Comparison of ENCODE assay signal across 2 cellular contexts in genomic region chr14:61346793-61347192, GRCh38.
TF ChIP-seq lines count a peak whose summit lies in the region.

No MANE protein-coding gene starts in this region.

TF ChIP-seq in HCT116, 20 proteins besides CTCF, POLR2A, EP300 and RAD21:
- 0 out of 2 replicates have a peak, but pooled peaks have one; percentile 7 for TF ChIP-seq CEBPB (IDR thresholded peaks at IDR 0.05; ENCODE audit: low read depth)
- TF ChIP-seq ZNF274 (IDR thresholded peaks at IDR 0.05; ENCODE audit: low read depth, low read length) = no peak

TF ChIP-seq in K562, 482 proteins besides CTCF, POLR2A, EP300 and RAD21:
- TF ChIP-seq E2F4 (CRISPR knock-in tag; IDR thresholded peaks at IDR 0.05; ENCODE audit: low read depth) (no peak), KAT8 (IDR thresholded peaks at IDR 0.05; ENCODE audit: low read depth) (no peak), DLX4 (CRISPR knock-in tag; IDR thresholded peaks at IDR 0.05) (no peak), ZNF274 (IDR thresholded peaks at IDR 0.05; ENCODE audit: borderline replicate concordance, low read depth, low read length) (no peak), PYGO2 (tag; IDR thresholded peaks at IDR 0.05) (no peak), KHSRP (IDR thresholded peaks at IDR 0.05) (no peak), SMARCE1 (IDR thresholded peaks at IDR 0.05) (no peak), ILK (tag; IDR thresholded peaks at IDR 0.05; ENCODE audit: borderline replicate concordance, low read depth) (no peak), PHF21A (IDR thresholded peaks at IDR 0.05; ENCODE audit: borderline replicate concordance, low read depth) (no peak), MTA3 (IDR thresholded peaks at IDR 0.05; ENCODE audit: borderline replicate concordance) (no peak), KLF13 (tag; IDR thresholded peaks at IDR 0.05; ENCODE audit: borderline replicate concordance, low read depth) (no peak), BRF2 (IDR thresholded peaks at IDR 0.05; ENCODE audit: borderline replicate concordance, insufficient read depth, insufficient read length) (no peak)
- TF ChIP-seq, protein P1, sequence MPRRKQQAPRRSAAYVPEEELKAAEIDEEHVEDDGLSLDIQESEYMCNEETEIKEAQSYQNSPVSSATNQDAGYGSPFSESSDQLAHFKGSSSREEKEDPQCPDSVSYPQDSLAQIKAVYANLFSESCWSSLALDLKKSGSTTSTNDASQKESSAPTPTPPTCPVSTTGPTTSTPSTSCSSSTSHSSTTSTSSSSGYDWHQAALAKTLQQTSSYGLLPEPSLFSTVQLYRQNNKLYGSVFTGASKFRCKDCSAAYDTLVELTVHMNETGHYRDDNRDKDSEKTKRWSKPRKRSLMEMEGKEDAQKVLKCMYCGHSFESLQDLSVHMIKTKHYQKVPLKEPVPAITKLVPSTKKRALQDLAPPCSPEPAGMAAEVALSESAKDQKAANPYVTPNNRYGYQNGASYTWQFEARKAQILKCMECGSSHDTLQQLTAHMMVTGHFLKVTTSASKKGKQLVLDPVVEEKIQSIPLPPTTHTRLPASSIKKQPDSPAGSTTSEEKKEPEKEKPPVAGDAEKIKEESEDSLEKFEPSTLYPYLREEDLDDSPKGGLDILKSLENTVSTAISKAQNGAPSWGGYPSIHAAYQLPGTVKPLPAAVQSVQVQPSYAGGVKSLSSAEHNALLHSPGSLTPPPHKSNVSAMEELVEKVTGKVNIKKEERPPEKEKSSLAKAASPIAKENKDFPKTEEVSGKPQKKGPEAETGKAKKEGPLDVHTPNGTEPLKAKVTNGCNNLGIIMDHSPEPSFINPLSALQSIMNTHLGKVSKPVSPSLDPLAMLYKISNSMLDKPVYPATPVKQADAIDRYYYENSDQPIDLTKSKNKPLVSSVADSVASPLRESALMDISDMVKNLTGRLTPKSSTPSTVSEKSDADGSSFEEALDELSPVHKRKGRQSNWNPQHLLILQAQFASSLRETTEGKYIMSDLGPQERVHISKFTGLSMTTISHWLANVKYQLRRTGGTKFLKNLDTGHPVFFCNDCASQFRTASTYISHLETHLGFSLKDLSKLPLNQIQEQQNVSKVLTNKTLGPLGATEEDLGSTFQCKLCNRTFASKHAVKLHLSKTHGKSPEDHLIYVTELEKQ (CRISPR knock-in tag; IDR thresholded peaks at IDR 0.05) = no peak
- TF ChIP-seq, protein P2, sequence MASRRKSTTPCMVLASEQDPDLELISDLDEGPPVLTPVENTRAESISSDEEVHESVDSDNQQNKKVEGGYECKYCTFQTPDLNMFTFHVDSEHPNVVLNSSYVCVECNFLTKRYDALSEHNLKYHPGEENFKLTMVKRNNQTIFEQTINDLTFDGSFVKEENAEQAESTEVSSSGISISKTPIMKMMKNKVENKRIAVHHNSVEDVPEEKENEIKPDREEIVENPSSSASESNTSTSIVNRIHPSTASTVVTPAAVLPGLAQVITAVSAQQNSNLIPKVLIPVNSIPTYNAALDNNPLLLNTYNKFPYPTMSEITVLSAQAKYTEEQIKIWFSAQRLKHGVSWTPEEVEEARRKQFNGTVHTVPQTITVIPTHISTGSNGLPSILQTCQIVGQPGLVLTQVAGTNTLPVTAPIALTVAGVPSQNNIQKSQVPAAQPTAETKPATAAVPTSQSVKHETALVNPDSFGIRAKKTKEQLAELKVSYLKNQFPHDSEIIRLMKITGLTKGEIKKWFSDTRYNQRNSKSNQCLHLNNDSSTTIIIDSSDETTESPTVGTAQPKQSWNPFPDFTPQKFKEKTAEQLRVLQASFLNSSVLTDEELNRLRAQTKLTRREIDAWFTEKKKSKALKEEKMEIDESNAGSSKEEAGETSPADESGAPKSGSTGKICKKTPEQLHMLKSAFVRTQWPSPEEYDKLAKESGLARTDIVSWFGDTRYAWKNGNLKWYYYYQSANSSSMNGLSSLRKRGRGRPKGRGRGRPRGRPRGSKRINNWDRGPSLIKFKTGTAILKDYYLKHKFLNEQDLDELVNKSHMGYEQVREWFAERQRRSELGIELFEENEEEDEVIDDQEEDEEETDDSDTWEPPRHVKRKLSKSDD (conservative IDR thresholded peaks at IDR 0.05; ENCODE audit: low read length) = no peak
- TF ChIP-seq, protein P3, sequence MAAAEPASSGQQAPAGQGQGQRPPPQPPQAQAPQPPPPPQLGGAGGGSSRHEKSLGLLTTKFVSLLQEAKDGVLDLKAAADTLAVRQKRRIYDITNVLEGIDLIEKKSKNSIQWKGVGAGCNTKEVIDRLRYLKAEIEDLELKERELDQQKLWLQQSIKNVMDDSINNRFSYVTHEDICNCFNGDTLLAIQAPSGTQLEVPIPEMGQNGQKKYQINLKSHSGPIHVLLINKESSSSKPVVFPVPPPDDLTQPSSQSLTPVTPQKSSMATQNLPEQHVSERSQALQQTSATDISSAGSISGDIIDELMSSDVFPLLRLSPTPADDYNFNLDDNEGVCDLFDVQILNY (CRISPR knock-in tag; IDR thresholded peaks at IDR 0.05) = no peak
- TF ChIP-seq, protein P4, sequence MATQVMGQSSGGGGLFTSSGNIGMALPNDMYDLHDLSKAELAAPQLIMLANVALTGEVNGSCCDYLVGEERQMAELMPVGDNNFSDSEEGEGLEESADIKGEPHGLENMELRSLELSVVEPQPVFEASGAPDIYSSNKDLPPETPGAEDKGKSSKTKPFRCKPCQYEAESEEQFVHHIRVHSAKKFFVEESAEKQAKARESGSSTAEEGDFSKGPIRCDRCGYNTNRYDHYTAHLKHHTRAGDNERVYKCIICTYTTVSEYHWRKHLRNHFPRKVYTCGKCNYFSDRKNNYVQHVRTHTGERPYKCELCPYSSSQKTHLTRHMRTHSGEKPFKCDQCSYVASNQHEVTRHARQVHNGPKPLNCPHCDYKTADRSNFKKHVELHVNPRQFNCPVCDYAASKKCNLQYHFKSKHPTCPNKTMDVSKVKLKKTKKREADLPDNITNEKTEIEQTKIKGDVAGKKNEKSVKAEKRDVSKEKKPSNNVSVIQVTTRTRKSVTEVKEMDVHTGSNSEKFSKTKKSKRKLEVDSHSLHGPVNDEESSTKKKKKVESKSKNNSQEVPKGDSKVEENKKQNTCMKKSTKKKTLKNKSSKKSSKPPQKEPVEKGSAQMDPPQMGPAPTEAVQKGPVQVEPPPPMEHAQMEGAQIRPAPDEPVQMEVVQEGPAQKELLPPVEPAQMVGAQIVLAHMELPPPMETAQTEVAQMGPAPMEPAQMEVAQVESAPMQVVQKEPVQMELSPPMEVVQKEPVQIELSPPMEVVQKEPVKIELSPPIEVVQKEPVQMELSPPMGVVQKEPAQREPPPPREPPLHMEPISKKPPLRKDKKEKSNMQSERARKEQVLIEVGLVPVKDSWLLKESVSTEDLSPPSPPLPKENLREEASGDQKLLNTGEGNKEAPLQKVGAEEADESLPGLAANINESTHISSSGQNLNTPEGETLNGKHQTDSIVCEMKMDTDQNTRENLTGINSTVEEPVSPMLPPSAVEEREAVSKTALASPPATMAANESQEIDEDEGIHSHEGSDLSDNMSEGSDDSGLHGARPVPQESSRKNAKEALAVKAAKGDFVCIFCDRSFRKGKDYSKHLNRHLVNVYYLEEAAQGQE (CRISPR knock-in tag; IDR thresholded peaks at IDR 0.05; ENCODE audit: low read depth) = no peak
- TF ChIP-seq, protein P5, sequence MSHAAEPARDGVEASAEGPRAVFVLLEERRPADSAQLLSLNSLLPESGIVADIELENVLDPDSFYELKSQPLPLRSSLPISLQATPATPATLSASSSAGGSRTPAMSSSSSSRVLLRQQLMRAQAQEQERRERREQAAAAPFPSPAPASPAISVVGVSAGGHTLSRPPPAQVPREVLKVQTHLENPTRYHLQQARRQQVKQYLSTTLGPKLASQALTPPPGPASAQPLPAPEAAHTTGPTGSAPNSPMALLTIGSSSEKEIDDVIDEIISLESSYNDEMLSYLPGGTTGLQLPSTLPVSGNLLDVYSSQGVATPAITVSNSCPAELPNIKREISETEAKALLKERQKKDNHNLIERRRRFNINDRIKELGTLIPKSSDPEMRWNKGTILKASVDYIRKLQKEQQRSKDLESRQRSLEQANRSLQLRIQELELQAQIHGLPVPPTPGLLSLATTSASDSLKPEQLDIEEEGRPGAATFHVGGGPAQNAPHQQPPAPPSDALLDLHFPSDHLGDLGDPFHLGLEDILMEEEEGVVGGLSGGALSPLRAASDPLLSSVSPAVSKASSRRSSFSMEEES (CRISPR knock-in tag; IDR thresholded peaks at IDR 0.05) = no peak
- TF ChIP-seq, protein P6, sequence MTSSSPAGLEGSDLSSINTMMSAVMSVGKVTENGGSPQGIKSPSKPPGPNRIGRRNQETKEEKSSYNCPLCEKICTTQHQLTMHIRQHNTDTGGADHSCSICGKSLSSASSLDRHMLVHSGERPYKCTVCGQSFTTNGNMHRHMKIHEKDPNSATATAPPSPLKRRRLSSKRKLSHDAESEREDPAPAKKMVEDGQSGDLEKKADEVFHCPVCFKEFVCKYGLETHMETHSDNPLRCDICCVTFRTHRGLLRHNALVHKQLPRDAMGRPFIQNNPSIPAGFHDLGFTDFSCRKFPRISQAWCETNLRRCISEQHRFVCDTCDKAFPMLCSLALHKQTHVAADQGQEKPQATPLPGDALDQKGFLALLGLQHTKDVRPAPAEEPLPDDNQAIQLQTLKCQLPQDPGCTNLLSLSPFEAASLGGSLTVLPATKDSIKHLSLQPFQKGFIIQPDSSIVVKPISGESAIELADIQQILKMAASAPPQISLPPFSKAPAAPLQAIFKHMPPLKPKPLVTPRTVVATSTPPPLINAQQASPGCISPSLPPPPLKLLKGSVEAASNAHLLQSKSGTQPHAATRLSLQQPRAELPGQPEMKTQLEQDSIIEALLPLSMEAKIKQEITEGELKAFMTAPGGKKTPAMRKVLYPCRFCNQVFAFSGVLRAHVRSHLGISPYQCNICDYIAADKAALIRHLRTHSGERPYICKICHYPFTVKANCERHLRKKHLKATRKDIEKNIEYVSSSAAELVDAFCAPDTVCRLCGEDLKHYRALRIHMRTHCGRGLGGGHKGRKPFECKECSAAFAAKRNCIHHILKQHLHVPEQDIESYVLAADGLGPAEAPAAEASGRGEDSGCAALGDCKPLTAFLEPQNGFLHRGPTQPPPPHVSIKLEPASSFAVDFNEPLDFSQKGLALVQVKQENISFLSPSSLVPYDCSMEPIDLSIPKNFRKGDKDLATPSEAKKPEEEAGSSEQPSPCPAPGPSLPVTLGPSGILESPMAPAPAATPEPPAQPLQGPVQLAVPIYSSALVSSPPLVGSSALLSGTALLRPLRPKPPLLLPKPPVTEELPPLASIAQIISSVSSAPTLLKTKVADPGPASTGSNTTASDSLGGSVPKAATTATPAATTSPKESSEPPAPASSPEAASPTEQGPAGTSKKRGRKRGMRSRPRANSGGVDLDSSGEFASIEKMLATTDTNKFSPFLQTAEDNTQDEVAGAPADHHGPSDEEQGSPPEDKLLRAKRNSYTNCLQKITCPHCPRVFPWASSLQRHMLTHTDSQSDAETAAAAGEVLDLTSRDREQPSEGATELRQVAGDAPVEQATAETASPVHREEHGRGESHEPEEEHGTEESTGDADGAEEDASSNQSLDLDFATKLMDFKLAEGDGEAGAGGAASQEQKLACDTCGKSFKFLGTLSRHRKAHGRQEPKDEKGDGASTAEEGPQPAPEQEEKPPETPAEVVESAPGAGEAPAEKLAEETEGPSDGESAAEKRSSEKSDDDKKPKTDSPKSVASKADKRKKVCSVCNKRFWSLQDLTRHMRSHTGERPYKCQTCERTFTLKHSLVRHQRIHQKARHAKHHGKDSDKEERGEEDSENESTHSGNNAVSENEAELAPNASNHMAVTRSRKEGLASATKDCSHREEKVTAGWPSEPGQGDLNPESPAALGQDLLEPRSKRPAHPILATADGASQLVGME (CRISPR knock-in tag; IDR thresholded peaks at IDR 0.05) = no peak
- TF ChIP-seq, protein P7, sequence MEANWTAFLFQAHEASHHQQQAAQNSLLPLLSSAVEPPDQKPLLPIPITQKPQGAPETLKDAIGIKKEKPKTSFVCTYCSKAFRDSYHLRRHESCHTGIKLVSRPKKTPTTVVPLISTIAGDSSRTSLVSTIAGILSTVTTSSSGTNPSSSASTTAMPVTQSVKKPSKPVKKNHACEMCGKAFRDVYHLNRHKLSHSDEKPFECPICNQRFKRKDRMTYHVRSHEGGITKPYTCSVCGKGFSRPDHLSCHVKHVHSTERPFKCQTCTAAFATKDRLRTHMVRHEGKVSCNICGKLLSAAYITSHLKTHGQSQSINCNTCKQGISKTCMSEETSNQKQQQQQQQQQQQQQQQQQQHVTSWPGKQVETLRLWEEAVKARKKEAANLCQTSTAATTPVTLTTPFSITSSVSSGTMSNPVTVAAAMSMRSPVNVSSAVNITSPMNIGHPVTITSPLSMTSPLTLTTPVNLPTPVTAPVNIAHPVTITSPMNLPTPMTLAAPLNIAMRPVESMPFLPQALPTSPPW (CRISPR knock-in tag; IDR thresholded peaks at IDR 0.05) = no peak
- TF ChIP-seq, protein P8, sequence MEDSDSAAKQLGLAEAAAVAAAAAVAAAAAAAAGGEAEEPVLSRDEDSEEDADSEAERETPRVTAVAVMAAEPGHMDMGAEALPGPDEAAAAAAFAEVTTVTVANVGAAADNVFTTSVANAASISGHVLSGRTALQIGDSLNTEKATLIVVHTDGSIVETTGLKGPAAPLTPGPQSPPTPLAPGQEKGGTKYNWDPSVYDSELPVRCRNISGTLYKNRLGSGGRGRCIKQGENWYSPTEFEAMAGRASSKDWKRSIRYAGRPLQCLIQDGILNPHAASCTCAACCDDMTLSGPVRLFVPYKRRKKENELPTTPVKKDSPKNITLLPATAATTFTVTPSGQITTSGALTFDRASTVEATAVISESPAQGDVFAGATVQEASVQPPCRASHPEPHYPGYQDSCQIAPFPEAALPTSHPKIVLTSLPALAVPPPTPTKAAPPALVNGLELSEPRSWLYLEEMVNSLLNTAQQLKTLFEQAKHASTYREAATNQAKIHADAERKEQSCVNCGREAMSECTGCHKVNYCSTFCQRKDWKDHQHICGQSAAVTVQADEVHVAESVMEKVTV (CRISPR knock-in tag; IDR thresholded peaks at IDR 0.05) = no peak
